ENCODE assay signal across 22 cellular contexts in the genomic region with DNA sequence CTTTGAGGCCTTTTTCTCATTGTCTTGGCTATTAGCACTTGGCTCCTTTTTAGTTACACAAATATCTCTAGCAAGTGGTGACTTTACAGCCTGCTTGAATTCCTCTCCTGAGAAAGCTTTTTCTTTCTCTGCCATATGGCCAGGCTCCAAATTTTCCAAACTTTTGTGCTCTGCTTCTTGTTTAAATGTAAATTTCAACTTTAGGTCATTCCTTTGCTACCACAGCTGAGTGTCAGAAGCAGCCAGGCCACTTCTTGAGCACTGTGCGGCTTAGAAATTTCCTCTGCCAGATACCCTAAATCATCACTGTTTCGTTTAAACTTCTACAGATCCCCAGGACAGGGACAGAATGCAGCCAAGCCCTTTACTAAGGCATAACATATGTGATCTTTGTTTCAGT.
"Had no signal": no experiment of that assay in that cellular context is flagged by ENCODE, and none has a peak within 500 bp of the region (broad histone marks: within the 10 kb centered on the region; RNA-seq: fewer than 3 reads in every experiment).

No MANE protein-coding gene starts in this region.

- H3K27ac ChIP-seq: colonic mucosa, epithelial cell of prostate, gastrocnemius medialis, lower lobe of right lung, ovary, right lobe of liver, suprapubic skin, thyroid gland had no signal

- H3K27me3 ChIP-seq: colonic mucosa, gastrocnemius medialis, ovary, right lobe of liver, suprapubic skin, thyroid gland had no signal

- H3K9me3 ChIP-seq: colonic mucosa, gastrocnemius medialis, lower lobe of right lung, ovary, right lobe of liver, suprapubic skin, thyroid gland had no signal

- H3K4me2 ChIP-seq: smooth muscle cell had no signal

- DNase-seq: colonic mucosa; effector CD8-positive, alpha-beta T cell; endodermal cell; gastrocnemius medialis; head of caudate nucleus; left ventricle myocardium superior; lower lobe of right lung; natural killer cell; occipital lobe; ovary; posterior cingulate gyrus; right lobe of liver; stimulated activated CD4-positive, alpha-beta T cell treated with anti-CD3 and anti-CD28 coated beads, Interleukin-12 subunit alpha, Interleukin-12 subunit beta, amount 100 ng/mL, for 4 hours; stimulated activated CD4-positive, alpha-beta T cell treated with anti-CD3 and anti-CD28 coated beads, Interleukin-1b, Interleukin-23, amount 100 ng/mL, for 48 hours; stimulated activated CD4-positive, alpha-beta T cell treated with anti-CD3 and anti-CD28 coated beads, Interleukin-4, amount 100 ng/mL, for 1 hour; stimulated activated CD8-positive, alpha-beta memory T cell treated with anti-CD3 and anti-CD28 coated beads, Interleukin-4, amount 100 ng/mL, for 48 hours; stimulated activated naive CD4-positive, alpha-beta T cell; stimulated activated naive CD8-positive, alpha-beta T cell treated with anti-CD3 and anti-CD28 coated beads, Interleukin-15, amount 100 ng/mL, for 72 hours; thyroid gland had no signal

- H3K4me1 ChIP-seq: colonic mucosa, gastrocnemius medialis, lower lobe of right lung, right lobe of liver, suprapubic skin, thyroid gland had no signal

- H3K4me3 ChIP-seq: colonic mucosa, gastrocnemius medialis, lower lobe of right lung, ovary, right lobe of liver, smooth muscle cell, suprapubic skin, thyroid gland had no signal

- H3K36me3 ChIP-seq: colonic mucosa, gastrocnemius medialis, lower lobe of right lung, ovary, right lobe of liver, suprapubic skin, thyroid gland had no signal
